ENCODE assay signal across 1 cellular context in the genomic region with DNA sequence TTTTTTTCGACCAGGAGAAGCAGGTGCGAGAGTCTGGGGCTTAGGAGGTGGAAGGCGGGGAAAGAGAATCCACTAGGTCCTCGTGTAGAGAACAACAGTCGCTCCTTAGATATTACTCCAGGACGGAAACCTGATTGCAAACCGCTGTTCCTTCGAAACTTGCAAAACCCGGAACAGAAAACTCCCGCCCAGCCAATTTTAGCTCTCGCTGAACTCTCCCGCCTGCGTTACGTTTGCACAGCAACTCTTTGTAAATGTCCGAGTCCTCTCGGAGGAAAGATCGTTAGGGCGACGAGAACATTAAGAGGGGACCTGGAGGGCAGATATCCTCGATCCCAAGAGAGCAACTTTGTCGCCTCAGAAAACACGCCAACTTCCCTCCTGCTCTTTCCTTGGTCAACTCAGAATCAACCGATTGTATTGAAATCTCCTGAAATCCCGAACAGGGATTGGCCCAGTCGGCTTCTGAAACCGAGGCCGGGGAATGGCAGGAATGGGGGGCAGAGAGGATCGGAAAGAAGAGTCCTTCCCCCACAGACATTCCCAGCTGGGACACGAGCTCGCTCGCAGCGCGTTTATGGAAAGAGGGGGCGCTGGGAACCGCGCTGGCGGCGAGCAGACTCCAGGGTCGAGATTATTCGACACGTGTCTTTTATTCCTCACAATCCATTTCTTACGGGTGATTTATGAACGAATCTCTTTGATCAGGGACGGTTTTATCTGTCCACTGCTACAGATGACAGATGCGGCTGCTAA.
TF ChIP-seq lines count a peak whose summit lies in the region.

No MANE protein-coding gene starts in this region.

TF ChIP-seq in H1, 55 proteins besides CTCF, POLR2A, EP300 and RAD21:
- no peak for TF ChIP-seq KDM5A (IDR thresholded peaks at IDR 0.05; ENCODE audit: low read length)
- TF ChIP-seq RNF2 (IDR thresholded peaks at IDR 0.05; ENCODE audit: borderline replicate concordance, low read depth, low read length, missing control alignments, poor library complexity, severe bottlenecking), result peak; percentile 81
- TF ChIP-seq SUZ12 (IDR thresholded peaks at IDR 0.05; ENCODE audit: low read length), result peak; percentile 52
- TF ChIP-seq EZH2 (IDR thresholded peaks at IDR 0.05; ENCODE audit: low read depth, low read length, severe bottlenecking), result peak; percentile 41
- no peak for TF ChIP-seq CREB1 (IDR thresholded peaks at IDR 0.05)
- TF ChIP-seq, protein P1, sequence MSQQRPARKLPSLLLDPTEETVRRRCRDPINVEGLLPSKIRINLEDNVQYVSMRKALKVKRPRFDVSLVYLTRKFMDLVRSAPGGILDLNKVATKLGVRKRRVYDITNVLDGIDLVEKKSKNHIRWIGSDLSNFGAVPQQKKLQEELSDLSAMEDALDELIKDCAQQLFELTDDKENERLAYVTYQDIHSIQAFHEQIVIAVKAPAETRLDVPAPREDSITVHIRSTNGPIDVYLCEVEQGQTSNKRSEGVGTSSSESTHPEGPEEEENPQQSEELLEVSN (IDR thresholded peaks at IDR 0.05), result peak; percentile 95
- peak; percentile 30; the same call in 1 of the 2 replicates for TF ChIP-seq RBBP5 (IDR thresholded peaks at IDR 0.05; ENCODE audit: borderline replicate concordance, low read depth, low read length)
- peak; percentile 41 for TF ChIP-seq ASH2L (IDR thresholded peaks at IDR 0.05; ENCODE audit: low read length)
- no peak for TF ChIP-seq TAF7 (optimal IDR thresholded peaks at IDR 0.05; ENCODE audit: borderline replicate concordance, low read depth, low read length)
- TF ChIP-seq, protein P2, sequence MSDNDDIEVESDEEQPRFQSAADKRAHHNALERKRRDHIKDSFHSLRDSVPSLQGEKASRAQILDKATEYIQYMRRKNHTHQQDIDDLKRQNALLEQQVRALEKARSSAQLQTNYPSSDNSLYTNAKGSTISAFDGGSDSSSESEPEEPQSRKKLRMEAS (IDR thresholded peaks at IDR 0.05), result peak; percentile 33; the same call in 1 of the 2 replicates
- no peak for TF ChIP-seq CEBPB (IDR thresholded peaks at IDR 0.05; ENCODE audit: low read depth, low read length)
- TF ChIP-seq NRF1 (IDR thresholded peaks at IDR 0.05; ENCODE audit: low read depth, low read length), result no peak
- peak; percentile 23 for TF ChIP-seq SAP30 (IDR thresholded peaks at IDR 0.05; ENCODE audit: insufficient read depth, insufficient replicate concordance, low read length)
